In genomic region chr1:213983589-213984386, GRCh38 we compare ENCODE assay signal across 9 cellular contexts. TPM values are rescaled to one million over a fixed set of nuclear protein-coding genes. Genes with fewer than 3 reads are reported as not detected.
DNase-seq lines count a peak whose midpoint lies in the region; ATAC-seq and TF ChIP-seq lines count a peak whose summit lies in the region.
"Had no signal": no experiment of that assay in that cellular context is flagged by ENCODE, and none has a peak within 500 bp of the region (broad histone marks: within the 10 kb centered on the region; RNA-seq: fewer than 3 reads in every experiment).

No MANE protein-coding gene starts in this region.

- TF ChIP-seq CTCF in neural crest cell (conservative IDR thresholded peaks at IDR 0.05), result no peak

- no peaks in the 10 kb centered on the region for H3K36me3 Mint-ChIP-seq in neural crest cell (ENCODE audit: low read depth)

- peak overlapping the region; percentile 98 for H3K4me3 Mint-ChIP-seq in neural crest cell
- H3K4me3 Mint-ChIP-seq: natural killer cell treated with Interleukin-12 subunit alpha and Interleukin-12 subunit beta and Interleukin-15 and Interleukin-18, amount 100 ng/mL, for 72 hours had no signal

- peaks cover 90% of the 10 kb centered on the region for H3K27me3 Mint-ChIP-seq in neural crest cell (ENCODE audit: low read depth)

- H3K9me3 Mint-ChIP-seq in neural crest cell, result no peaks in the 10 kb centered on the region

- DNase-seq in DMS153 treated with DMSO at 0.1 percent for 48 hours (lab: John Stamatoyannopoulos, UW; ENCODE audit: unreplicated experiment) (peak; percentile 64), NCI-H1105 treated with DMSO at 0.1 percent for 48 hours (lab: John Stamatoyannopoulos, UW) (peak; percentile 46), neural crest cell (ENCODE audit: low read depth, low spot score) (peak; percentile 15), SIG-M5 treated with dmso at 0.1 percent for 504 hours (lab: John Stamatoyannopoulos, UW; ENCODE audit: unreplicated experiment) (no peak)
- DNase-seq in central memory CD4-positive, alpha-beta T cell, result no peak

- peaks cover 67% of the 10 kb centered on the region for H3K4me1 Mint-ChIP-seq in neural crest cell

- H3K27ac Mint-ChIP-seq in neural crest cell (ENCODE audit: unreplicated experiment), result no peak overlapping the region
- H3K27ac Mint-ChIP-seq: natural killer cell treated with Interleukin-12 subunit alpha and Interleukin-12 subunit beta and Interleukin-15 and Interleukin-18, amount 100 ng/mL, for 72 hours had no signal

- ATAC-seq in HG02763 (IDR thresholded peaks at IDR 0.05; ENCODE audit: unreplicated experiment) (no peak), HG03457 (IDR thresholded peaks at IDR 0.05; ENCODE audit: unreplicated experiment) (no peak)
- ATAC-seq: natural killer cell treated with Interleukin-12 subunit alpha and Interleukin-12 subunit beta and Interleukin-15 and Interleukin-18, amount 100 ng/mL, for 72 hours had no signal

- H3K27ac ChIP-seq in cingulate gyrus (ENCODE audit: low read depth, low read length), result peak overlapping the region; percentile 47

RNA-seq across cellular contexts. Expression of gene PROX1, which starts 4.0 kb away (rescaled TPM):
- 14.3 and 17.5 TPM in 2 replicates for total RNA-seq in neural crest cell
- total RNA-seq: natural killer cell treated with Interleukin-12 subunit alpha and Interleukin-12 subunit beta and Interleukin-15 and Interleukin-18, amount 100 ng/mL, for 72 hours had no signal

Comparison
In these comparisons a context has a peak if more than half of its experiments do, and no peak if none do; other contexts are left out.
1. DNase-seq: peak in DMS153 treated with DMSO at 0.1 percent for 48 hours (single experiment), NCI-H1105 treated with DMSO at 0.1 percent for 48 hours (single experiment) and neural crest cell (single experiment); none in central memory CD4-positive, alpha-beta T cell (single experiment) and SIG-M5 treated with dmso at 0.1 percent for 504 hours (single experiment).